15 cellular contexts compared by ENCODE assay signal in genomic region chr9:91844170-91844569, GRCh38.
DNase-seq lines count a peak whose midpoint lies in the region; ATAC-seq and TF ChIP-seq lines count a peak whose summit lies in the region.
"Had no signal": no experiment of that assay in that cellular context is flagged by ENCODE, and none has a peak within 500 bp of the region (broad histone marks: within the 10 kb centered on the region; RNA-seq: fewer than 3 reads in every experiment).

No MANE protein-coding gene starts in this region.

- no peaks in the 10 kb centered on the region for H3K9me2 ChIP-seq in Karpas-422 (replicated peaks; ENCODE audit: insufficient read depth, low read length)

- H4K20me1 ChIP-seq in Karpas-422 (ENCODE audit: insufficient read depth, low read depth, low read length) (no peaks in the 10 kb centered on the region), smooth muscle cell (ENCODE audit: low read depth) (peaks cover 58% of the 10 kb centered on the region)

- H3K9ac ChIP-seq in neuronal stem cell (ENCODE audit: low read depth, low read length, poor library complexity) (peak overlapping the region; percentile 33), Karpas-422 (ENCODE audit: low read length) (no peak overlapping the region), smooth muscle cell (ENCODE audit: low read depth) (no peak overlapping the region)

- no CpG with 5 or more reads among the region's 13 CpGs for WGBS in neuronal stem cell (ENCODE audit: extremely low coverage in 2 of 2, insufficient read length in 2 of 2, insufficient replicate concordance in 1 of 2), 2 donors
- 84% methylated on average over 13 of the region's 13 CpGs for WGBS in smooth muscle cell (ENCODE audit: low lambda C conversion rate)

- H3K4me1 ChIP-seq in neuronal stem cell (ENCODE audit: control insufficient read depth in 2 of 2, insufficient read depth in 1 of 2, low read depth in 1 of 2, low read length in 2 of 2), result peaks cover 30 to 32% of the 10 kb centered on the region in 2 donors
- H3K4me1 ChIP-seq in Karpas-422 (ENCODE audit: low read length), result no peaks in the 10 kb centered on the region
- H3K4me1 ChIP-seq in smooth muscle cell (ENCODE audit: low read depth), result peaks cover 36% of the 10 kb centered on the region

- TF ChIP-seq POLR2A in NB4 (IDR thresholded peaks at IDR 0.05; ENCODE audit: extremely low read depth, insufficient read length), result no peak

- no peak overlapping the region for H2BK5ac ChIP-seq in neuronal stem cell (ENCODE audit: low read length)

- H3K27ac ChIP-seq in neuronal stem cell (replicated peaks; ENCODE audit: low read length) (peak overlapping the region; percentile 32), Karpas-422 (ENCODE audit: low read length) (no peak overlapping the region), smooth muscle cell (ENCODE audit: low read depth) (no peak overlapping the region)

- intact Hi-C loops in Calu3 (cut with micrococcal nuclease; ENCODE audit: unreplicated experiment), result no loop called here

- no peaks in the 10 kb centered on the region for H3K9me3 ChIP-seq in neuronal stem cell (replicated peaks in 1 of 2; ENCODE audit: control insufficient read depth in 2 of 2, insufficient read depth in 1 of 2, low read depth in 1 of 2, low read length in 2 of 2)
- no peaks in the 10 kb centered on the region for H3K9me3 ChIP-seq in Karpas-422 (ENCODE audit: low read length)
- no peaks in the 10 kb centered on the region for H3K9me3 ChIP-seq in smooth muscle cell (replicated peaks; ENCODE audit: low read depth)

- H2AFZ ChIP-seq in neuronal stem cell (ENCODE audit: low read length) (peak overlapping the region; percentile 74), Karpas-422 (ENCODE audit: low read length) (no peak overlapping the region), smooth muscle cell (ENCODE audit: low read depth) (no peak overlapping the region)

- H3K4me2 ChIP-seq in neuronal stem cell (ENCODE audit: insufficient read depth, low read length, poor library complexity, severe bottlenecking), result peak overlapping the region; percentile 12
- H3K4me2 ChIP-seq in Karpas-422 (ENCODE audit: low read depth, low read length, poor library complexity, severe bottlenecking), result no peak overlapping the region
- H3K4me2 ChIP-seq in smooth muscle cell, result no peak overlapping the region

- H3K27ac Mint-ChIP-seq in Calu3 (ENCODE audit: unreplicated experiment), result no peak overlapping the region
- H3K27ac Mint-ChIP-seq: activated naive CD8-positive, alpha-beta T cell; CD4-positive, CD25-positive, alpha-beta regulatory T cell had no signal

- no peak overlapping the region for H3K14ac ChIP-seq in neuronal stem cell (ENCODE audit: low read length)

- CTCF ChIA-PET in Calu3 (lab: Charles Lee), result no interaction called here

- BruUV-seq in Calu3 (replicated peaks; lab: Mats Ljungman, UMichigan), result no TSS peak

- no peaks in the 10 kb centered on the region for H3K4me1 Mint-ChIP-seq in Calu3 (ENCODE audit: low read depth, unreplicated experiment)

- no peak overlapping the region for H4K8ac ChIP-seq in neuronal stem cell (ENCODE audit: low read depth, low read length)

- H2BK15ac ChIP-seq in neuronal stem cell (ENCODE audit: low read length), result no peak overlapping the region

- H4K91ac ChIP-seq in neuronal stem cell (ENCODE audit: low read depth, low read length, poor library complexity), result no peak overlapping the region

- no peak for TF ChIP-seq CTCF in NB4 (IDR thresholded peaks at IDR 0.05; ENCODE audit: low read depth, low read length)
- no peak for TF ChIP-seq CTCF in Calu3 (IDR thresholded peaks at IDR 0.05; ENCODE audit: unreplicated experiment)
- no peak for TF ChIP-seq CTCF in smooth muscle cell (IDR thresholded peaks at IDR 0.05; ENCODE audit: borderline replicate concordance, insufficient read depth, poor library complexity, severe bottlenecking)

- H3K36me3 Mint-ChIP-seq in Calu3 (ENCODE audit: insufficient read depth, unreplicated experiment), result no peaks in the 10 kb centered on the region
- H3K36me3 Mint-ChIP-seq: activated naive CD8-positive, alpha-beta T cell; CD4-positive, CD25-positive, alpha-beta regulatory T cell had no signal

- no peak overlapping the region for H3K4me3 Mint-ChIP-seq in Calu3 (ENCODE audit: low read depth, unreplicated experiment)
- H3K4me3 Mint-ChIP-seq: activated naive CD8-positive, alpha-beta T cell; CD4-positive, CD25-positive, alpha-beta regulatory T cell had no signal

- no peak overlapping the region for H3K4me3 ChIP-seq in NB4 (ENCODE audit: low read depth, low read length)
- peak overlapping the region in 1 of 2 donors; percentile 1 for H3K4me3 ChIP-seq in neuronal stem cell (ENCODE audit: low read length in 2 of 2)
- H3K4me3 ChIP-seq in Karpas-422 (ENCODE audit: low read length), result no peak overlapping the region
- H3K4me3 ChIP-seq in smooth muscle cell, result no peak overlapping the region

- H3K27me3 Mint-ChIP-seq in Calu3 (ENCODE audit: unreplicated experiment), result peaks cover 99% of the 10 kb centered on the region

- H3K23ac ChIP-seq in neuronal stem cell (ENCODE audit: low read depth, low read length, poor library complexity), result no peak overlapping the region

- no peak overlapping the region for H2BK12ac ChIP-seq in neuronal stem cell (ENCODE audit: low read length)

- H2BK120ac ChIP-seq in neuronal stem cell (ENCODE audit: low read depth, low read length), result peak overlapping the region; percentile 32

- H3K79me2 ChIP-seq in Karpas-422 (ENCODE audit: low read length), result no peaks in the 10 kb centered on the region
- peaks cover 5% of the 10 kb centered on the region for H3K79me2 ChIP-seq in smooth muscle cell (ENCODE audit: low read depth)

- H3F3A ChIP-seq in smooth muscle cell (ENCODE audit: low read depth), result peaks cover 8% of the 10 kb centered on the region

- peaks cover 4% of the 10 kb centered on the region for H3K79me1 ChIP-seq in neuronal stem cell (ENCODE audit: low read depth, low read length)

- no peak overlapping the region for H2AK5ac ChIP-seq in neuronal stem cell (ENCODE audit: low read depth, low read length)

- no peaks in the 10 kb centered on the region for H3K36me3 ChIP-seq in neuronal stem cell (replicated peaks in 1 of 2; ENCODE audit: control insufficient read depth in 2 of 2, insufficient read depth in 2 of 2, low read length in 2 of 2)
- H3K36me3 ChIP-seq in Karpas-422 (ENCODE audit: insufficient read depth, low read length), result no peaks in the 10 kb centered on the region
- H3K36me3 ChIP-seq in smooth muscle cell (ENCODE audit: low read depth), result no peaks in the 10 kb centered on the region

- H3K9me3 Mint-ChIP-seq in Calu3 (ENCODE audit: low read depth, unreplicated experiment), result no peaks in the 10 kb centered on the region
- H3K9me3 Mint-ChIP-seq: CD4-positive, CD25-positive, alpha-beta regulatory T cell had no signal

- DNase-seq in AG20443 (ENCODE audit: low spot score) (peak; percentile 59), NB4 (ENCODE audit: low read depth) (peak; percentile 39), globus pallidus (ENCODE audit: low spot score) (peak; percentile 20), neuronal stem cell (ENCODE audit: low spot score) (no peak), Calu3 (no peak), Karpas-422 (no peak), smooth muscle cell (lab: John Stamatoyannopoulos, UW; ENCODE audit: unreplicated experiment) (no peak)
- DNase-seq: activated CD4-positive, alpha-beta T cell treated with anti-CD3 and anti-CD28 coated beads for 4 hours; CD4-positive, CD25-positive, alpha-beta regulatory T cell; effector CD8-positive, alpha-beta T cell; NCI-H1694; occipital lobe; RPMI8226 had no signal

- H3K18ac ChIP-seq in neuronal stem cell (ENCODE audit: low read length), result peak overlapping the region; percentile 75

- H3K4ac ChIP-seq in neuronal stem cell (ENCODE audit: low read length), result no peak overlapping the region

- no peaks in the 10 kb centered on the region for H3K27me3 ChIP-seq in neuronal stem cell (ENCODE audit: control insufficient read depth in 3 of 3, insufficient read depth in 3 of 3, low read depth in 1 of 3, low read length in 3 of 3)
- H3K27me3 ChIP-seq in Karpas-422 (ENCODE audit: low read length), result no peaks in the 10 kb centered on the region
- H3K27me3 ChIP-seq in smooth muscle cell (ENCODE audit: low read depth), result no peaks in the 10 kb centered on the region

- ATAC-seq in HG02852 (IDR thresholded peaks at IDR 0.05; ENCODE audit: unreplicated experiment), result no peak

Comparison
In these comparisons a context has a peak if more than half of its experiments do, and no peak if none do; other contexts are left out.
1. DNase-seq: peak in AG20443 (single experiment), NB4 (single experiment) and globus pallidus (single experiment); none in neuronal stem cell (single experiment), Calu3 (single experiment), Karpas-422 (single experiment) and smooth muscle cell (single experiment).